Comparison of ENCODE assay signal across 17 cellular contexts in the genomic region with DNA sequence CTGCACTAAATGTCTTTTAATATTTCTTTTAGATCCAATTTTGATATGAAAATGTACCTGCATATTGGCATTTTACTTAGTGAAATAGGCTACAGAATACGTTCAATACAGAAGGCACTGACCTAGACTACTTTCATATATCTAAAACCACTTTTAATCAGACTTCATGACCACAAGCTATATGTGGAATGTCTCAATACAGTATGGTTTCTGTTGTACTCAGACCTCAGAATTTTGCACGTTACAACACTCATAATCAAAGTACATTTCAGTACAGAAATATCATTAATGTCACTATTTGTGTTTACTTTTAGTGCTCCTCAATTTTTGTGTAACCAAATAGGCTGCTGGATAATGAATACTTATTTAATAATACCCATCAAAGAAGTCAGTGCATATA.
DNase-seq lines count a peak whose midpoint lies in the region; ATAC-seq, FAIRE-seq and TF ChIP-seq lines count a peak whose summit lies in the region.
"Had no signal": no experiment of that assay in that cellular context is flagged by ENCODE, and none has a peak within 500 bp of the region (broad histone marks: within the 10 kb centered on the region; RNA-seq: fewer than 3 reads in every experiment).

No MANE protein-coding gene starts in this region.

- DNase-seq in GM12891 (ENCODE audit: insufficient read length, low spot score) (no peak), KBM-7 (no peak), dedifferentiated amniotic fluid mesenchymal stem cell (ENCODE audit: extremely low spot score) (no peak), T-helper 1 cell (no peak)
- DNase-seq in stimulated activated CD4-positive, alpha-beta T cell treated with anti-CD3 and anti-CD28 coated beads, Interleukin-4, amount 100 ng/mL, for 1 hour = no peak
- DNase-seq: activated CD4-positive, alpha-beta T cell treated with anti-CD3 and anti-CD28 coated beads for 1 hour; activated T-cell treated with anti-CD3 and anti-CD28 coated beads, Interleukin-2, amount 50 U/mL, for 24 hours; COR-L47; heart left ventricle; NCI-H2227 treated with DMSO at 0.1 percent for 48 hours; psoas muscle; stimulated activated CD8-positive, alpha-beta memory T cell treated with anti-CD3 and anti-CD28 coated beads, Interleukin-4, amount 100 ng/mL, for 48 hours; upper lobe of right lung had no signal

- peak; percentile 72 for FAIRE-seq in GM12891 (lab: Jason Lieb, UNC)
- FAIRE-seq: A549 had no signal

- ATAC-seq in GM19351 (IDR thresholded peaks at IDR 0.05; ENCODE audit: unreplicated experiment) = peak; percentile 83
- peak; percentile 82 for ATAC-seq in HG02759 (IDR thresholded peaks at IDR 0.05; ENCODE audit: unreplicated experiment)
- peak; percentile 88 for ATAC-seq in HG03378 (IDR thresholded peaks at IDR 0.05; ENCODE audit: unreplicated experiment)
- ATAC-seq: A549, heart left ventricle, psoas muscle, upper lobe of right lung had no signal

- no peak for TF ChIP-seq POLR2A in GM12891 (IDR thresholded peaks at IDR 0.05; ENCODE audit: low read depth, low read length)

- in situ Hi-C loops in KBM-7 (cut with MboI; ENCODE audit: low pct_unique_long_range_greater_than_20kb, low sequenced_read_pairs) = no loop called here

TF ChIP-seq in GM12891, 5 proteins besides CTCF, POLR2A, EP300 and RAD21:
- TF ChIP-seq POLR2AphosphoS5 (IDR thresholded peaks at IDR 0.05; ENCODE audit: low read depth, low read length) = no peak
- TF ChIP-seq POU2F2 (IDR thresholded peaks at IDR 0.05; ENCODE audit: low read depth, low read length) = no peak
- no peak for TF ChIP-seq TAF1 (IDR thresholded peaks at IDR 0.05; ENCODE audit: low read depth, low read length)
- no peak for TF ChIP-seq SPI1 (IDR thresholded peaks at IDR 0.05; ENCODE audit: low read depth, low read length)
- TF ChIP-seq PAX5 (IDR thresholded peaks at IDR 0.05; ENCODE audit: insufficient read depth, low read length, severe bottlenecking) = no peak
